ENCODE assay signal across 1 cellular context in the genomic region with DNA sequence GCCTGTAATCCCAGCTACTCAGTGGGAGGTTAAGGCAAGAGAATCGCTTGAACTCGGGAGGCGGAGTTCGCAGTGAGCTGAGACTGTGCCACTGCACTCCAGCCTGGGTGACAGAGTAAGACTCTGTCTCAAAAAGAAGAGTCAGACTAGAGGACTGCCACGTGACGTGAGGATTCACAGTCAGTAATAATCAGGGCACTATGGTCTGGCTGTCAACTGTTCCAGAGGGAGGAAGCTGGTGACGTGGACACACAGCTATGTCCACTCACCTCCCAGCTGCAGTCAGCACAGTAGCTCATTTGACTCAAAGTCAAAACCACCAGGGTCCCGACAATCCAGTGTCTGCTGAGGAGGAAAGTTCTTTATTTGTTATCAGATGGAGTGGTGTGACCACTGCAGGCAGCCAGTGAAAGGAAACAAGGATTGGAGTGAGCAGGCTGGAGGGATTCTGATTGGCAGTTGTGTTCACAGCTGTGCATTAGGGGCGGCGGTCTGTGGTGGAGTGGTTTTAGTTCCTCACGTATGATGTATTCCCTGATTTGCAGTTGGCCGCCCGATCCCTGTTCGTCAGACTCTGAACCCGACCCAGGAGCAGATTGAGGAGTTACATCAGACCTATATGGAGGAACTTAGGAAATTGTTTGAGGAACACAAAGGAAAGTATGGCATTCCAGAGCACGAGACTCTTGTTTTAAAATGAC.
TF ChIP-seq lines count a peak whose summit lies in the region.

No MANE protein-coding gene starts in this region.

TF ChIP-seq in K562, 482 proteins besides CTCF, POLR2A, EP300 and RAD21 (continued from another document and continues in another):
- no peak for TF ChIP-seq ZNF23 (CRISPR knock-in tag; IDR thresholded peaks at IDR 0.05)
- TF ChIP-seq JUN (IDR thresholded peaks at IDR 0.05; ENCODE audit: borderline replicate concordance, low read depth, low read length), result peak; percentile 71; the same call in 1 of the 2 replicates
- TF ChIP-seq JUN (CRISPR knock-in tag; IDR thresholded peaks at IDR 0.05; ENCODE audit: borderline replicate concordance), result no peak
- peak; percentile 47 to 57; a peak in 3 of 4 replicates for TF ChIP-seq NRF1 (conservative IDR thresholded peaks at IDR 0.05 in 1 of 2, IDR thresholded peaks at IDR 0.05 in 1 of 2)
- TF ChIP-seq KAT2B (IDR thresholded peaks at IDR 0.05; ENCODE audit: low read depth, low read length), result no peak
- TF ChIP-seq ZNF354B (CRISPR knock-in tag; IDR thresholded peaks at IDR 0.05), result no peak
- TF ChIP-seq ZNF274 (IDR thresholded peaks at IDR 0.05; ENCODE audit: borderline replicate concordance, low read depth, low read length), result no peak
- TF ChIP-seq SMAD3 (CRISPR knock-in tag; conservative IDR thresholded peaks at IDR 0.05), result no peak
- no peak for TF ChIP-seq ZNF253 (CRISPR knock-in tag; conservative IDR thresholded peaks at IDR 0.05)
- no peak for TF ChIP-seq PTTG1 (tag; IDR thresholded peaks at IDR 0.05; ENCODE audit: low read depth)
- TF ChIP-seq, protein P1, sequence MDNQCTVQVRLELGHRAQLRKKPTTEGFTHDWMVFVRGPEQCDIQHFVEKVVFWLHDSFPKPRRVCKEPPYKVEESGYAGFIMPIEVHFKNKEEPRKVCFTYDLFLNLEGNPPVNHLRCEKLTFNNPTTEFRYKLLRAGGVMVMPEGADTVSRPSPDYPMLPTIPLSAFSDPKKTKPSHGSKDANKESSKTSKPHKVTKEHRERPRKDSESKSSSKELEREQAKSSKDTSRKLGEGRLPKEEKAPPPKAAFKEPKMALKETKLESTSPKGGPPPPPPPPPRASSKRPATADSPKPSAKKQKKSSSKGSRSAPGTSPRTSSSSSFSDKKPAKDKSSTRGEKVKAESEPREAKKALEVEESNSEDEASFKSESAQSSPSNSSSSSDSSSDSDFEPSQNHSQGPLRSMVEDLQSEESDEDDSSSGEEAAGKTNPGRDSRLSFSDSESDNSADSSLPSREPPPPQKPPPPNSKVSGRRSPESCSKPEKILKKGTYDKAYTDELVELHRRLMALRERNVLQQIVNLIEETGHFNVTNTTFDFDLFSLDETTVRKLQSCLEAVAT (IDR thresholded peaks at IDR 0.05), result 0 out of 4 replicates have a peak, but pooled peaks of 1 of the 2 experiments have one; percentile 70
- no peak for TF ChIP-seq SIRT6 (IDR thresholded peaks at IDR 0.05; ENCODE audit: low read depth, low read length)
- TF ChIP-seq SUPT5H (IDR thresholded peaks at IDR 0.05), result no peak
- no peak for TF ChIP-seq TFAM (CRISPR knock-in tag; conservative IDR thresholded peaks at IDR 0.05)
- peak; percentile 46; the same call in 1 of the 2 replicates for TF ChIP-seq ZNF589 (CRISPR knock-in tag; IDR thresholded peaks at IDR 0.05; ENCODE audit: low read depth)
- TF ChIP-seq, protein P2, sequence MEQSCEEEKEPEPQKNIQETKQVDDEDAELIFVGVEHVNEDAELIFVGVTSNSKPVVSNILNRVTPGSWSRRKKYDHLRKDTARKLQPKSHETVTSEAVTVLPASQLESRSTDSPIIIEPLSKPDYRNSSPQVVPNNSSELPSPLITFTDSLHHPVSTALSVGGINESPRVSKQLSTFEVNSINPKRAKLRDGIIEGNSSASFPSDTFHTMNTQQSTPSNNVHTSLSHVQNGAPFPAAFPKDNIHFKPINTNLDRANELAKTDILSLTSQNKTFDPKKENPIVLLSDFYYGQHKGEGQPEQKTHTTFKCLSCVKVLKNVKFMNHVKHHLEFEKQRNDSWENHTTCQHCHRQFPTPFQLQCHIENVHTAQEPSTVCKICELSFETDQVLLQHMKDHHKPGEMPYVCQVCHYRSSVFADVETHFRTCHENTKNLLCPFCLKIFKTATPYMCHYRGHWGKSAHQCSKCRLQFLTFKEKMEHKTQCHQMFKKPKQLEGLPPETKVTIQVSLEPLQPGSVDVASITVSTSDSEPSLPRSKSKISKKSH (CRISPR knock-in tag; IDR thresholded peaks at IDR 0.05), result no peak
- no peak for TF ChIP-seq CHD4 (IDR thresholded peaks at IDR 0.05; ENCODE audit: insufficient read depth, insufficient replicate concordance, low read depth, low read length, poor library complexity, severe bottlenecking)
- TF ChIP-seq ZNF431 (CRISPR knock-in tag; IDR thresholded peaks at IDR 0.05), result no peak
- no peak; the same call in 1 of the 2 replicates for TF ChIP-seq MYBL2 (IDR thresholded peaks at IDR 0.05; ENCODE audit: low read depth)
- no peak for TF ChIP-seq MYBL2 (CRISPR knock-in tag; IDR thresholded peaks at IDR 0.05; ENCODE audit: borderline replicate concordance)
- no peak for TF ChIP-seq PCBP1 (IDR thresholded peaks at IDR 0.05; ENCODE audit: low read depth, low read length, poor library complexity, severe bottlenecking)
- TF ChIP-seq CREBBP (IDR thresholded peaks at IDR 0.05; ENCODE audit: low read depth, low read length), result no peak
- TF ChIP-seq RNF2 (IDR thresholded peaks at IDR 0.05), result no peak; the same call in 1 of the 2 replicates
- TF ChIP-seq ZNF197 (CRISPR knock-in tag; IDR thresholded peaks at IDR 0.05; ENCODE audit: low read depth), result no peak
- TF ChIP-seq, protein P3, sequence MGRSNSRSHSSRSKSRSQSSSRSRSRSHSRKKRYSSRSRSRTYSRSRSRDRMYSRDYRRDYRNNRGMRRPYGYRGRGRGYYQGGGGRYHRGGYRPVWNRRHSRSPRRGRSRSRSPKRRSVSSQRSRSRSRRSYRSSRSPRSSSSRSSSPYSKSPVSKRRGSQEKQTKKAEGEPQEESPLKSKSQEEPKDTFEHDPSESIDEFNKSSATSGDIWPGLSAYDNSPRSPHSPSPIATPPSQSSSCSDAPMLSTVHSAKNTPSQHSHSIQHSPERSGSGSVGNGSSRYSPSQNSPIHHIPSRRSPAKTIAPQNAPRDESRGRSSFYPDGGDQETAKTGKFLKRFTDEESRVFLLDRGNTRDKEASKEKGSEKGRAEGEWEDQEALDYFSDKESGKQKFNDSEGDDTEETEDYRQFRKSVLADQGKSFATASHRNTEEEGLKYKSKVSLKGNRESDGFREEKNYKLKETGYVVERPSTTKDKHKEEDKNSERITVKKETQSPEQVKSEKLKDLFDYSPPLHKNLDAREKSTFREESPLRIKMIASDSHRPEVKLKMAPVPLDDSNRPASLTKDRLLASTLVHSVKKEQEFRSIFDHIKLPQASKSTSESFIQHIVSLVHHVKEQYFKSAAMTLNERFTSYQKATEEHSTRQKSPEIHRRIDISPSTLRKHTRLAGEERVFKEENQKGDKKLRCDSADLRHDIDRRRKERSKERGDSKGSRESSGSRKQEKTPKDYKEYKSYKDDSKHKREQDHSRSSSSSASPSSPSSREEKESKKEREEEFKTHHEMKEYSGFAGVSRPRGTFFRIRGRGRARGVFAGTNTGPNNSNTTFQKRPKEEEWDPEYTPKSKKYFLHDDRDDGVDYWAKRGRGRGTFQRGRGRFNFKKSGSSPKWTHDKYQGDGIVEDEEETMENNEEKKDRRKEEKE (IDR thresholded peaks at IDR 0.05; ENCODE audit: borderline replicate concordance in 1 of 2, control insufficient read depth in 1 of 2, low read depth in 2 of 2, low read length in 1 of 2), result no peak
- no peak for TF ChIP-seq PHB (CRISPR knock-in tag; IDR thresholded peaks at IDR 0.05)
- peak; percentile 82 for TF ChIP-seq BHLHE40 (IDR thresholded peaks at IDR 0.05; ENCODE audit: low read length)
- no peak; the same call in 1 of the 2 replicates for TF ChIP-seq POLR2H (tag; IDR thresholded peaks at IDR 0.05; ENCODE audit: low read depth)
- no peak for TF ChIP-seq TARDBP (IDR thresholded peaks at IDR 0.05)
- no peak for TF ChIP-seq RBM22 (IDR thresholded peaks at IDR 0.05; ENCODE audit: low read depth, low read length, poor library complexity, severe bottlenecking)
- no peak for TF ChIP-seq GTF2A2 (tag; IDR thresholded peaks at IDR 0.05)
- peak; percentile 85; the same call in 1 of the 2 replicates for TF ChIP-seq MTA3 (IDR thresholded peaks at IDR 0.05; ENCODE audit: borderline replicate concordance)
- TF ChIP-seq, protein P4, sequence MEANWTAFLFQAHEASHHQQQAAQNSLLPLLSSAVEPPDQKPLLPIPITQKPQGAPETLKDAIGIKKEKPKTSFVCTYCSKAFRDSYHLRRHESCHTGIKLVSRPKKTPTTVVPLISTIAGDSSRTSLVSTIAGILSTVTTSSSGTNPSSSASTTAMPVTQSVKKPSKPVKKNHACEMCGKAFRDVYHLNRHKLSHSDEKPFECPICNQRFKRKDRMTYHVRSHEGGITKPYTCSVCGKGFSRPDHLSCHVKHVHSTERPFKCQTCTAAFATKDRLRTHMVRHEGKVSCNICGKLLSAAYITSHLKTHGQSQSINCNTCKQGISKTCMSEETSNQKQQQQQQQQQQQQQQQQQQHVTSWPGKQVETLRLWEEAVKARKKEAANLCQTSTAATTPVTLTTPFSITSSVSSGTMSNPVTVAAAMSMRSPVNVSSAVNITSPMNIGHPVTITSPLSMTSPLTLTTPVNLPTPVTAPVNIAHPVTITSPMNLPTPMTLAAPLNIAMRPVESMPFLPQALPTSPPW (CRISPR knock-in tag; IDR thresholded peaks at IDR 0.05), result no peak
- TF ChIP-seq SREBF2 (CRISPR knock-in tag; IDR thresholded peaks at IDR 0.05), result no peak
- TF ChIP-seq, protein P5, sequence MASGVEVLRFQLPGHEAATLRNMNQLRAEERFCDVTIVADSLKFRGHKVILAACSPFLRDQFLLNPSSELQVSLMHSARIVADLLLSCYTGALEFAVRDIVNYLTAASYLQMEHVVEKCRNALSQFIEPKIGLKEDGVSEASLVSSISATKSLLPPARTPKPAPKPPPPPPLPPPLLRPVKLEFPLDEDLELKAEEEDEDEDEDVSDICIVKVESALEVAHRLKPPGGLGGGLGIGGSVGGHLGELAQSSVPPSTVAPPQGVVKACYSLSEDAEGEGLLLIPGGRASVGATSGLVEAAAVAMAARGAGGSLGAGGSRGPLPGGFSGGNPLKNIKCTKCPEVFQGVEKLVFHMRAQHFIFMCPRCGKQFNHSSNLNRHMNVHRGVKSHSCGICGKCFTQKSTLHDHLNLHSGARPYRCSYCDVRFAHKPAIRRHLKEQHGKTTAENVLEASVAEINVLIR (CRISPR knock-in tag; IDR thresholded peaks at IDR 0.05), result no peak
- TF ChIP-seq, protein P6, sequence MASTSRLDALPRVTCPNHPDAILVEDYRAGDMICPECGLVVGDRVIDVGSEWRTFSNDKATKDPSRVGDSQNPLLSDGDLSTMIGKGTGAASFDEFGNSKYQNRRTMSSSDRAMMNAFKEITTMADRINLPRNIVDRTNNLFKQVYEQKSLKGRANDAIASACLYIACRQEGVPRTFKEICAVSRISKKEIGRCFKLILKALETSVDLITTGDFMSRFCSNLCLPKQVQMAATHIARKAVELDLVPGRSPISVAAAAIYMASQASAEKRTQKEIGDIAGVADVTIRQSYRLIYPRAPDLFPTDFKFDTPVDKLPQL (IDR thresholded peaks at IDR 0.05; ENCODE audit: extremely low read depth, insufficient read length), result no peak
- TF ChIP-seq CBX1 (IDR thresholded peaks at IDR 0.05; ENCODE audit: low read depth), result no peak
- TF ChIP-seq, protein P7, sequence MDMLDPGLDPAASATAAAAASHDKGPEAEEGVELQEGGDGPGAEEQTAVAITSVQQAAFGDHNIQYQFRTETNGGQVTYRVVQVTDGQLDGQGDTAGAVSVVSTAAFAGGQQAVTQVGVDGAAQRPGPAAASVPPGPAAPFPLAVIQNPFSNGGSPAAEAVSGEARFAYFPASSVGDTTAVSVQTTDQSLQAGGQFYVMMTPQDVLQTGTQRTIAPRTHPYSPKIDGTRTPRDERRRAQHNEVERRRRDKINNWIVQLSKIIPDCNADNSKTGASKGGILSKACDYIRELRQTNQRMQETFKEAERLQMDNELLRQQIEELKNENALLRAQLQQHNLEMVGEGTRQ (CRISPR knock-in tag; IDR thresholded peaks at IDR 0.05), result peak; percentile 84
- TF ChIP-seq ZFP1 (CRISPR knock-in tag; IDR thresholded peaks at IDR 0.05), result no peak
- no peak for TF ChIP-seq MCM7 (IDR thresholded peaks at IDR 0.05)
- TF ChIP-seq ELF1 (tag; IDR thresholded peaks at IDR 0.05), result no peak
- TF ChIP-seq CBFA2T3 (IDR thresholded peaks at IDR 0.05), result peak; percentile 42
- TF ChIP-seq, protein P8, sequence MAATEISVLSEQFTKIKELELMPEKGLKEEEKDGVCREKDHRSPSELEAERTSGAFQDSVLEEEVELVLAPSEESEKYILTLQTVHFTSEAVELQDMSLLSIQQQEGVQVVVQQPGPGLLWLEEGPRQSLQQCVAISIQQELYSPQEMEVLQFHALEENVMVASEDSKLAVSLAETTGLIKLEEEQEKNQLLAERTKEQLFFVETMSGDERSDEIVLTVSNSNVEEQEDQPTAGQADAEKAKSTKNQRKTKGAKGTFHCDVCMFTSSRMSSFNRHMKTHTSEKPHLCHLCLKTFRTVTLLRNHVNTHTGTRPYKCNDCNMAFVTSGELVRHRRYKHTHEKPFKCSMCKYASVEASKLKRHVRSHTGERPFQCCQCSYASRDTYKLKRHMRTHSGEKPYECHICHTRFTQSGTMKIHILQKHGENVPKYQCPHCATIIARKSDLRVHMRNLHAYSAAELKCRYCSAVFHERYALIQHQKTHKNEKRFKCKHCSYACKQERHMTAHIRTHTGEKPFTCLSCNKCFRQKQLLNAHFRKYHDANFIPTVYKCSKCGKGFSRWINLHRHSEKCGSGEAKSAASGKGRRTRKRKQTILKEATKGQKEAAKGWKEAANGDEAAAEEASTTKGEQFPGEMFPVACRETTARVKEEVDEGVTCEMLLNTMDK (IDR thresholded peaks at IDR 0.05; ENCODE audit: borderline replicate concordance, insufficient read depth, low read depth, low read length, poor library complexity, severe bottlenecking), result no peak
- TF ChIP-seq ZNF561 (CRISPR knock-in tag; conservative IDR thresholded peaks at IDR 0.05), result no peak
- TF ChIP-seq THRAP3 (IDR thresholded peaks at IDR 0.05; ENCODE audit: borderline replicate concordance), result no peak
- no peak for TF ChIP-seq SRSF7 (optimal IDR thresholded peaks at IDR 0.05; ENCODE audit: low read depth, low read length)
- TF ChIP-seq, protein P9, sequence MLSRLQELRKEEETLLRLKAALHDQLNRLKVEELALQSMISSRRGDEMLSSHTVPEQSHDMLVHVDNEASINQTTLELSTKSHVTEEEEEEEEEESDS (CRISPR knock-in tag; IDR thresholded peaks at IDR 0.05), result no peak
- no peak for TF ChIP-seq ZNF436 (CRISPR knock-in tag; IDR thresholded peaks at IDR 0.05)
- TF ChIP-seq GATAD2B (IDR thresholded peaks at IDR 0.05; ENCODE audit: borderline replicate concordance), result no peak
- no peak for TF ChIP-seq GABPB1 (CRISPR knock-in tag; IDR thresholded peaks at IDR 0.05)
- TF ChIP-seq, protein P10, sequence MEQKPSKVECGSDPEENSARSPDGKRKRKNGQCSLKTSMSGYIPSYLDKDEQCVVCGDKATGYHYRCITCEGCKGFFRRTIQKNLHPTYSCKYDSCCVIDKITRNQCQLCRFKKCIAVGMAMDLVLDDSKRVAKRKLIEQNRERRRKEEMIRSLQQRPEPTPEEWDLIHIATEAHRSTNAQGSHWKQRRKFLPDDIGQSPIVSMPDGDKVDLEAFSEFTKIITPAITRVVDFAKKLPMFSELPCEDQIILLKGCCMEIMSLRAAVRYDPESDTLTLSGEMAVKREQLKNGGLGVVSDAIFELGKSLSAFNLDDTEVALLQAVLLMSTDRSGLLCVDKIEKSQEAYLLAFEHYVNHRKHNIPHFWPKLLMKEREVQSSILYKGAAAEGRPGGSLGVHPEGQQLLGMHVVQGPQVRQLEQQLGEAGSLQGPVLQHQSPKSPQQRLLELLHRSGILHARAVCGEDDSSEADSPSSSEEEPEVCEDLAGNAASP (IDR thresholded peaks at IDR 0.05), result no peak
- no peak for TF ChIP-seq SNRNP70 (optimal IDR thresholded peaks at IDR 0.05; ENCODE audit: low read depth, low read length)
- TF ChIP-seq MEIS2 (IDR thresholded peaks at IDR 0.05; ENCODE audit: partially characterized antibody), result peak; percentile 79
- TF ChIP-seq RHOXF2B (CRISPR knock-in tag; conservative IDR thresholded peaks at IDR 0.05), result no peak
- TF ChIP-seq HCFC1 (IDR thresholded peaks at IDR 0.05; ENCODE audit: low read depth, low read length), result no peak
- no peak for TF ChIP-seq HNRNPUL1 (IDR thresholded peaks at IDR 0.05; ENCODE audit: low read length)
- no peak for TF ChIP-seq ZNF583 (CRISPR knock-in tag; IDR thresholded peaks at IDR 0.05)
- no peak for TF ChIP-seq RUNX1 (IDR thresholded peaks at IDR 0.05; ENCODE audit: low read depth)
